ENCODE assay signal across 8 cellular contexts in the genomic region with DNA sequence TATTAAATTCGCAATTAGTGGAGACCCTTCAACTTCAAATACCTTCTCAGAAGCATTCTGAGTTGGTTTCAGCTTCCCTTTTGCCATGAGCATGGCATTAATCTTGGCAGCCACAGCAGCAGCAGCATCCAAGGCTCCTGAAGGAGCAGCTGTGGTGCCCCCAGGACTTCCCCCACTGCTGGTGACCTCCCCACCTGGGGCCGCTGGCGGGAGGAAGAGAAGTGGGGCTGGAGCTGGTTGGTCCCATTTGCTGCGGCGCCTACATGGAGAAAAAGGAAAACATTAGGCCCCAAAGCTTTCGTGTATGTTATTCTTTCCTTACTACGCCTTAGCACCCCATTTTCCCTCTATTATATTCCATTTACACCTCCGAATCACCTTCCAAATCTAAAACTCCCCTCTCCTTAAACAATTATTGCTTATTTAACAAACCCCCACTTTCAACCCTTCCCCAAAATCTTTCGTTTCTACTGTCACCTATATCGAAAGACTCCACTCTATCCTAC. TPM values are rescaled to one million over a fixed set of nuclear protein-coding genes. Genes with fewer than 3 reads are reported as not detected.
DNase-seq lines count a peak whose midpoint lies in the region; ATAC-seq, FAIRE-seq and TF ChIP-seq lines count a peak whose summit lies in the region.

No MANE protein-coding gene starts in this region.

- no peak for TF ChIP-seq CTCF in bronchial epithelial cell (IDR thresholded peaks at IDR 0.05; ENCODE audit: insufficient read depth, low read length, severe bottlenecking)

- H3K27ac Mint-ChIP-seq in natural killer cell treated with Interleukin-12 subunit alpha and Interleukin-12 subunit beta and Interleukin-15 and Interleukin-18, amount 100 ng/mL, for 72 hours = no peak overlapping the region

- H3K36me3 ChIP-seq in ACC112 (ENCODE audit: insufficient read depth, low read length) = peaks cover 29% of the 10 kb centered on the region
- H3K36me3 ChIP-seq in HAP-1 (replicated peaks) = peaks cover 53% of the 10 kb centered on the region
- peaks cover 3% of the 10 kb centered on the region for H3K36me3 ChIP-seq in bronchial epithelial cell (ENCODE audit: control insufficient read depth, insufficient read depth, low read length)

- H3K4me1 Mint-ChIP-seq in natural killer cell treated with Interleukin-12 subunit alpha and Interleukin-12 subunit beta and Interleukin-15 and Interleukin-18, amount 100 ng/mL, for 72 hours (ENCODE audit: low read depth in 2 of 2) = peaks cover 25% of the 10 kb centered on the region in 2 donors

- H3K27ac ChIP-seq in ACC112 (ENCODE audit: low read depth, low read length) = peak overlapping the region; percentile 77

- FAIRE-seq in bronchial epithelial cell (lab: Jason Lieb, UNC) = no peak

- H3K4me3 ChIP-seq in ACC112 (ENCODE audit: low read depth, low read length) (peak overlapping the region; percentile 92), HAP-1 (peak overlapping the region; percentile 86), bronchial epithelial cell (ENCODE audit: low read depth, low read length) (peak overlapping the region; percentile 82)

- H3K27me3 ChIP-seq in ACC112 (ENCODE audit: insufficient read depth, low read length) (no peaks in the 10 kb centered on the region), HAP-1 (ENCODE audit: low read depth) (no peaks in the 10 kb centered on the region), bronchial epithelial cell (ENCODE audit: control insufficient read depth, insufficient read depth, low read length) (no peaks in the 10 kb centered on the region)

- H3K36me3 Mint-ChIP-seq in natural killer cell treated with Interleukin-12 subunit alpha and Interleukin-12 subunit beta and Interleukin-15 and Interleukin-18, amount 100 ng/mL, for 72 hours = peaks cover 14% of the 10 kb centered on the region

- no peak overlapping the region for H2AFZ ChIP-seq in ACC112 (ENCODE audit: low read length, unreplicated experiment)

- in situ Hi-C loops in HAP-1 (cut with MboI; ENCODE audit: low sequenced_read_pairs) = loop anchor here (10.0 kb wide), 1 partner anchor 121 kb away; the partner anchor contains the start of genes LAMTOR2 and UBQLN4

- H3K79me2 ChIP-seq in ACC112 (ENCODE audit: control insufficient read depth, insufficient read depth, low read length, unreplicated experiment) = peaks cover 55% of the 10 kb centered on the region

- H3K4me3 Mint-ChIP-seq in natural killer cell treated with Interleukin-12 subunit alpha and Interleukin-12 subunit beta and Interleukin-15 and Interleukin-18, amount 100 ng/mL, for 72 hours = no peak overlapping the region

- DNase-seq in HAP-1 (ENCODE audit: low spot score in 2 of 2) = no peak
- DNase-seq in bronchial epithelial cell (ENCODE audit: low read depth) = no peak
- peak; percentile 72 for DNase-seq in mesenteric fat pad (ENCODE audit: low spot score)
- no peak for DNase-seq in stimulated activated CD4-positive, alpha-beta T cell treated with anti-CD3 and anti-CD28 coated beads, Interleukin-2, amount 100 ng/mL, for 48 hours
- DNase-seq in posterior cingulate gyrus = no peak
- no peak for DNase-seq in natural killer cell treated with Interleukin-12 subunit alpha and Interleukin-12 subunit beta and Interleukin-15 and Interleukin-18, amount 100 ng/mL, for 72 hours (ENCODE audit: low spot score)

- ATAC-seq in natural killer cell treated with Interleukin-12 subunit alpha and Interleukin-12 subunit beta and Interleukin-15 and Interleukin-18, amount 100 ng/mL, for 72 hours = no peak
- no peak for ATAC-seq in GM21447 (IDR thresholded peaks at IDR 0.05; ENCODE audit: unreplicated experiment)

- intact Hi-C loops in posterior cingulate gyrus (cut with DNase I) = loop anchor here (2.0 kb wide), 1 partner anchor 75 kb away; the partner anchor contains the start of gene SYT11

- H3K27me3 Mint-ChIP-seq in natural killer cell treated with Interleukin-12 subunit alpha and Interleukin-12 subunit beta and Interleukin-15 and Interleukin-18, amount 100 ng/mL, for 72 hours = no peaks in the 10 kb centered on the region

- no peaks in the 10 kb centered on the region for H3K9me3 Mint-ChIP-seq in natural killer cell treated with Interleukin-12 subunit alpha and Interleukin-12 subunit beta and Interleukin-15 and Interleukin-18, amount 100 ng/mL, for 72 hours

- H3K9me3 ChIP-seq in HAP-1 = no peaks in the 10 kb centered on the region

- H3K4me1 ChIP-seq in ACC112 (ENCODE audit: control insufficient read depth, insufficient read depth, low read length, unreplicated experiment) = peaks cover 36% of the 10 kb centered on the region
- peaks cover 21% of the 10 kb centered on the region for H3K4me1 ChIP-seq in HAP-1

RNA-seq across cellular contexts. Expression of gene KHDC4, which starts 0.6 kb away (rescaled TPM):
- 20.3 and 30.3 TPM in 2 replicates for total RNA-seq in bronchial epithelial cell
- 30.7 TPM for total RNA-seq in mesenteric fat pad
- 10 to 100 TPM; 47.6 to 96.0 TPM for total RNA-seq in natural killer cell treated with Interleukin-12 subunit alpha and Interleukin-12 subunit beta and Interleukin-15 and Interleukin-18, amount 100 ng/mL, for 72 hours

RNA-seq across cellular contexts. Expression of gene RXFP4, which starts 7.8 kb away (rescaled TPM):
- total RNA-seq in bronchial epithelial cell (not detected in 2 replicates), mesenteric fat pad (not detected)
- total RNA-seq in natural killer cell treated with Interleukin-12 subunit alpha and Interleukin-12 subunit beta and Interleukin-15 and Interleukin-18, amount 100 ng/mL, for 72 hours = not detected

RNA-seq across cellular contexts. Expression of gene RIT1, which starts 22.5 kb away (rescaled TPM):
- total RNA-seq in bronchial epithelial cell (49.8 and 66.6 TPM in 2 replicates), mesenteric fat pad (31.8 TPM)
- total RNA-seq in natural killer cell treated with Interleukin-12 subunit alpha and Interleukin-12 subunit beta and Interleukin-15 and Interleukin-18, amount 100 ng/mL, for 72 hours = 10 to 100 TPM; 29.4 to 40.2 TPM

RNA-seq across cellular contexts. Expression of gene ARHGEF2, which starts 44.7 kb away (rescaled TPM):
- 57.1 and 79.2 TPM in 2 replicates for total RNA-seq in bronchial epithelial cell
- 150 TPM for total RNA-seq in mesenteric fat pad
- total RNA-seq in natural killer cell treated with Interleukin-12 subunit alpha and Interleukin-12 subunit beta and Interleukin-15 and Interleukin-18, amount 100 ng/mL, for 72 hours = 100 to 1,000 TPM; 205 to 234 TPM
